In the genomic region with DNA sequence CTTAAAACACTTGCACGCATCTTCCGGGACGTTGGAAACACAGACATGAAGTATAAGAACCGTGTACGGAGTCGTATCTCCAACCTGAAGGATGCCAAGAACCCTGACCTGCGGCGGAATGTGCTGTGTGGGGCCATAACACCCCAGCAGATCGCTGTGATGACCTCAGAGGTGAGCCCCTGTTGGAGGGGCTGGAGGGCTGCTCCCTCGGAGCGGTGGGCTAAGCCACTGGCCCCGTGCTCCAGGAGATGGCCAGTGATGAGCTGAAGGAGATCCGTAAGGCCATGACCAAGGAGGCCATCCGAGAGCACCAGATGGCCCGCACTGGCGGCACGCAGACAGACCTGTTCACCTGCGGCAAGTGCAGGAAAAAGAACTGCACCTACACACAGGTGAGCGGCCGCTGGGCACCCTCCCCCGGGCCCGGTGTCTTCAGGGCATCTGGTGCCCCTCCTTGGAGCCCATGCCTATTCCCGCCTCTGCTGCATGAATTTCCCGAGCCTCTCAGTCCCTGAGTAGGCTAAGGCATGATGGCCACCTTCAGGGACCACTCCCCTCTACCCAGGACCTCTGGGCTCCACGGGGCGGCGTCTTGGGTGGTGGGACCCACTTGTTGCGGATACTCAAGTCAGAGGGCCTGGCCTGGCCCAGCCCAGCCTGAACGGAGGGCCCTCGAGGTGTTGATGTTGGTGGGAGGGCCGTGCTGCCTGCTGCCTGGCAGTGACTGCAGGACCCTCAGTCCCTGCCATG, we compare ENCODE assay signal across 1 cellular context.
TF ChIP-seq lines count a peak whose summit lies in the region.

No MANE protein-coding gene starts in this region.

TF ChIP-seq in HepG2, 621 proteins besides CTCF, POLR2A, EP300 and RAD21:
- TF ChIP-seq NRL (CRISPR knock-in tag; IDR thresholded peaks at IDR 0.05; ENCODE audit: borderline replicate concordance), result 0 out of 2 replicates have a peak, but pooled peaks have one; percentile 4
- TF ChIP-seq THAP11 (CRISPR knock-in tag; IDR thresholded peaks at IDR 0.05), result no peak
- TF ChIP-seq, protein P1, sequence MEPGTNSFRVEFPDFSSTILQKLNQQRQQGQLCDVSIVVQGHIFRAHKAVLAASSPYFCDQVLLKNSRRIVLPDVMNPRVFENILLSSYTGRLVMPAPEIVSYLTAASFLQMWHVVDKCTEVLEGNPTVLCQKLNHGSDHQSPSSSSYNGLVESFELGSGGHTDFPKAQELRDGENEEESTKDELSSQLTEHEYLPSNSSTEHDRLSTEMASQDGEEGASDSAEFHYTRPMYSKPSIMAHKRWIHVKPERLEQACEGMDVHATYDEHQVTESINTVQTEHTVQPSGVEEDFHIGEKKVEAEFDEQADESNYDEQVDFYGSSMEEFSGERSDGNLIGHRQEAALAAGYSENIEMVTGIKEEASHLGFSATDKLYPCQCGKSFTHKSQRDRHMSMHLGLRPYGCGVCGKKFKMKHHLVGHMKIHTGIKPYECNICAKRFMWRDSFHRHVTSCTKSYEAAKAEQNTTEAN (CRISPR knock-in tag; conservative IDR thresholded peaks at IDR 0.05), result no peak
- no peak for TF ChIP-seq ZNF766 (CRISPR knock-in tag; IDR thresholded peaks at IDR 0.05; ENCODE audit: borderline replicate concordance)
- TF ChIP-seq ZEB1 (IDR thresholded peaks at IDR 0.05; ENCODE audit: insufficient replicate concordance, low read depth), result peak; percentile 7
- TF ChIP-seq, protein P2, sequence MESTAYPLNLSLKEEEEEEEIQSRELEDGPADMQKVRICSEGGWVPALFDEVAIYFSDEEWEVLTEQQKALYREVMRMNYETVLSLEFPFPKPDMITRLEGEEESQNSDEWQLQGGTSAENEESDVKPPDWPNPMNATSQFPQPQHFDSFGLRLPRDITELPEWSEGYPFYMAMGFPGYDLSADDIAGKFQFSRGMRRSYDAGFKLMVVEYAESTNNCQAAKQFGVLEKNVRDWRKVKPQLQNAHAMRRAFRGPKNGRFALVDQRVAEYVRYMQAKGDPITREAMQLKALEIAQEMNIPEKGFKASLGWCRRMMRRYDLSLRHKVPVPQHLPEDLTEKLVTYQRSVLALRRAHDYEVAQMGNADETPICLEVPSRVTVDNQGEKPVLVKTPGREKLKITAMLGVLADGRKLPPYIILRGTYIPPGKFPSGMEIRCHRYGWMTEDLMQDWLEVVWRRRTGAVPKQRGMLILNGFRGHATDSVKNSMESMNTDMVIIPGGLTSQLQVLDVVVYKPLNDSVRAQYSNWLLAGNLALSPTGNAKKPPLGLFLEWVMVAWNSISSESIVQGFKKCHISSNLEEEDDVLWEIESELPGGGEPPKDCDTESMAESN (CRISPR knock-in tag; conservative IDR thresholded peaks at IDR 0.05), result no peak
- TF ChIP-seq ZNF30 (CRISPR knock-in tag; IDR thresholded peaks at IDR 0.05), result 0 out of 2 replicates have a peak, but pooled peaks have one; percentile 62
- TF ChIP-seq, protein P3, sequence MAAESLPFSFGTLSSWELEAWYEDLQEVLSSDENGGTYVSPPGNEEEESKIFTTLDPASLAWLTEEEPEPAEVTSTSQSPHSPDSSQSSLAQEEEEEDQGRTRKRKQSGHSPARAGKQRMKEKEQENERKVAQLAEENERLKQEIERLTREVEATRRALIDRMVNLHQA (CRISPR knock-in tag; IDR thresholded peaks at IDR 0.05), result no peak
- no peak for TF ChIP-seq CCDC6 (CRISPR knock-in tag; IDR thresholded peaks at IDR 0.05)
- 0 out of 2 replicates have a peak, but pooled peaks have one; percentile 36 for TF ChIP-seq PHF20 (CRISPR knock-in tag; IDR thresholded peaks at IDR 0.05)
- TF ChIP-seq, protein P4, sequence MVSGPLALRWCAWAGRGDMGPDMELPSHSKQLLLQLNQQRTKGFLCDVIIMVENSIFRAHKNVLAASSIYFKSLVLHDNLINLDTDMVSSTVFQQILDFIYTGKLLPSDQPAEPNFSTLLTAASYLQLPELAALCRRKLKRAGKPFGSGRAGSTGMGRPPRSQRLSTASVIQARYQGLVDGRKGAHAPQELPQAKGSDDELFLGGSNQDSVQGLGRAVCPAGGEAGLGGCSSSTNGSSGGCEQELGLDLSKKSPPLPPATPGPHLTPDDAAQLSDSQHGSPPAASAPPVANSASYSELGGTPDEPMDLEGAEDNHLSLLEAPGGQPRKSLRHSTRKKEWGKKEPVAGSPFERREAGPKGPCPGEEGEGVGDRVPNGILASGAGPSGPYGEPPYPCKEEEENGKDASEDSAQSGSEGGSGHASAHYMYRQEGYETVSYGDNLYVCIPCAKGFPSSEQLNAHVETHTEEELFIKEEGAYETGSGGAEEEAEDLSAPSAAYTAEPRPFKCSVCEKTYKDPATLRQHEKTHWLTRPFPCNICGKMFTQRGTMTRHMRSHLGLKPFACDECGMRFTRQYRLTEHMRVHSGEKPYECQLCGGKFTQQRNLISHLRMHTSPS (CRISPR knock-in tag; IDR thresholded peaks at IDR 0.05; ENCODE audit: low read depth), result no peak
- 0 out of 2 replicates have a peak, but pooled peaks have one; percentile 2 for TF ChIP-seq TAF1 (CRISPR knock-in tag; IDR thresholded peaks at IDR 0.05)
- TF ChIP-seq CHD2 (IDR thresholded peaks at IDR 0.05; ENCODE audit: low read depth, low read length), result peak; percentile 35; the same call in 1 of the 2 replicates
- TF ChIP-seq ZBTB21 (CRISPR knock-in tag; IDR thresholded peaks at IDR 0.05), result 0 out of 2 replicates have a peak, but pooled peaks have one; percentile 6
